Comparison of ENCODE assay signal across 9 cellular contexts in the genomic region with DNA sequence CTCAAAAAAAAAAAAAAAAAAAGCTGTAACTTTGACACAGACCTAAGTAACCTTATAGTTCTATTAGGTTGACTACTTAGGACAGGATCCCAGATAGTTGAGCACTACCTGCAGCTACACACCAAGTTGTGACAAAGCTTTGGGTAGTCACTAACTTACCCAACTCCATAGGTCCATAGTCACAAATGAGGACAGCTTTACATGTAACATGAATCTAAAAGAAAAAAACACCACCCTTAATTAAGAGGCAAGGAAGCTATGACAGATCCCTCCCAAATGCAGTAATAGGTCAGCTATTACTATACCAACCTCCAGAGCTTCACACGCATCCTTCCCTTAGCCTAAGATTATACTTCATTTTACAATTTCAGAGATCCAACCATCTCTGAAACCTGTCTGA. TPM values are rescaled to one million over a fixed set of nuclear protein-coding genes. Genes with fewer than 3 reads are reported as not detected.
DNase-seq lines count a peak whose midpoint lies in the region; ATAC-seq and TF ChIP-seq lines count a peak whose summit lies in the region.
"Had no signal": no experiment of that assay in that cellular context is flagged by ENCODE, and none has a peak within 500 bp of the region (broad histone marks: within the 10 kb centered on the region; RNA-seq: fewer than 3 reads in every experiment).

No MANE protein-coding gene starts in this region.

- H3K9me3 ChIP-seq in DOHH2 (ENCODE audit: control insufficient read depth, insufficient read depth, low read length) (no peaks in the 10 kb centered on the region), NT2/D1 (ENCODE audit: insufficient read depth, low read length) (no peaks in the 10 kb centered on the region), neural cell (ENCODE audit: low read length) (no peaks in the 10 kb centered on the region), body of pancreas (no peaks in the 10 kb centered on the region)
- H3K9me3 ChIP-seq: heart left ventricle had no signal

- H3K27me3 ChIP-seq in DOHH2 (ENCODE audit: control insufficient read depth, low read length) (no peaks in the 10 kb centered on the region), NT2/D1 (ENCODE audit: insufficient read depth, insufficient read length) (peaks cover 3% of the 10 kb centered on the region), neural cell (ENCODE audit: insufficient read depth, low read depth, low read length) (no peaks in the 10 kb centered on the region), body of pancreas (no peaks in the 10 kb centered on the region)
- H3K27me3 ChIP-seq: heart left ventricle had no signal

- H2AFZ ChIP-seq in neural cell (ENCODE audit: low read depth, low read length): no peak overlapping the region

- H3K4me1 ChIP-seq in DOHH2 (ENCODE audit: control insufficient read depth, low read length) (peaks cover 30% of the 10 kb centered on the region), NT2/D1 (ENCODE audit: insufficient read depth, insufficient read length) (peaks cover 7% of the 10 kb centered on the region), body of pancreas (peaks cover 21% of the 10 kb centered on the region)

- TF ChIP-seq EP300 in neural cell (conservative IDR thresholded peaks at IDR 0.05; ENCODE audit: poor library complexity, severe bottlenecking): no peak

- no peak for DNase-seq in NT2/D1 (ENCODE audit: low read depth, low spot score)
- no peak for DNase-seq in coronary artery (ENCODE audit: low spot score)
- DNase-seq in hypothalamus (lab: John Stamatoyannopoulos, UW): no peak
- no peak for DNase-seq in body of pancreas
- DNase-seq in DMS153 treated with DMSO at 0.1 percent for 48 hours (lab: John Stamatoyannopoulos, UW; ENCODE audit: unreplicated experiment): no peak
- no peak for DNase-seq in NCI-H345 treated with DMSO at 0.1 percent for 48 hours (lab: John Stamatoyannopoulos, UW; ENCODE audit: unreplicated experiment)
- DNase-seq: heart left ventricle had no signal

- peaks cover 58% of the 10 kb centered on the region for H3K36me3 ChIP-seq in DOHH2 (ENCODE audit: control insufficient read depth, low read length)
- H3K36me3 ChIP-seq in NT2/D1 (ENCODE audit: insufficient read depth, insufficient read length, low read length): peaks cover 59% of the 10 kb centered on the region
- H3K36me3 ChIP-seq in neural cell (ENCODE audit: insufficient read depth, low read length): no peaks in the 10 kb centered on the region
- peaks cover 5 to 13% of the 10 kb centered on the region in 2 donors for H3K36me3 ChIP-seq in body of pancreas (replicated peaks in 1 of 2; ENCODE audit: insufficient read depth in 1 of 2, low read depth in 2 of 2)

- H3K9me2 ChIP-seq in DOHH2 (replicated peaks; ENCODE audit: control insufficient read depth, low read length): no peaks in the 10 kb centered on the region
- no peaks in the 10 kb centered on the region for H3K9me2 ChIP-seq in neural cell (ENCODE audit: insufficient read depth, low read length)

- no peak for ATAC-seq in body of pancreas
- ATAC-seq: heart left ventricle had no signal

- TF ChIP-seq POLR2A in body of pancreas (IDR thresholded peaks at IDR 0.05): no peak

- no peak for TF ChIP-seq CTCF in DOHH2 (IDR thresholded peaks at IDR 0.05; ENCODE audit: low read depth, low read length, poor library complexity, severe bottlenecking)
- TF ChIP-seq CTCF in coronary artery (IDR thresholded peaks at IDR 0.05): no peak
- no peak for TF ChIP-seq CTCF in neural cell (IDR thresholded peaks at IDR 0.05; ENCODE audit: poor library complexity, severe bottlenecking)
- no peak for TF ChIP-seq CTCF in body of pancreas (IDR thresholded peaks at IDR 0.05)

- WGBS in body of pancreas, 2 donors: 81 to 93% methylated on average over 1 of the region's 1 CpG

- H3K4me3 ChIP-seq in DOHH2 (ENCODE audit: low read length) (peak overlapping the region; percentile 97), NT2/D1 (ENCODE audit: insufficient read length, low read depth) (peak overlapping the region; percentile 90), coronary artery (peak overlapping the region; percentile 83), neural cell (ENCODE audit: low read length) (peak overlapping the region; percentile 90), body of pancreas (no peak overlapping the region)

- intact Hi-C loops in body of pancreas (cut with DNase I): no loop called here

- H3K79me2 ChIP-seq in DOHH2 (ENCODE audit: control insufficient read depth, low read length) (peaks cover 34% of the 10 kb centered on the region), neural cell (replicated peaks; ENCODE audit: insufficient read depth, low read length) (peaks cover 17% of the 10 kb centered on the region)

- H3K4me2 ChIP-seq in DOHH2 (ENCODE audit: low read length): peak overlapping the region; percentile 84
- peak overlapping the region; percentile 52 for H3K4me2 ChIP-seq in neural cell (ENCODE audit: low read length)

- peaks cover 18% of the 10 kb centered on the region for H4K20me1 ChIP-seq in DOHH2 (ENCODE audit: control insufficient read depth, insufficient read depth, low read depth, low read length)
- no peaks in the 10 kb centered on the region for H4K20me1 ChIP-seq in neural cell (ENCODE audit: insufficient read depth)

- H3F3A ChIP-seq in DOHH2 (ENCODE audit: control insufficient read depth, insufficient read depth): peaks cover 65% of the 10 kb centered on the region
- H3F3A ChIP-seq in neural cell (ENCODE audit: insufficient read depth, low read length, poor library complexity, severe bottlenecking): no peaks in the 10 kb centered on the region

- peak overlapping the region; percentile 100 for H3K9ac ChIP-seq in NT2/D1 (ENCODE audit: insufficient read length, low read depth)
- H3K9ac ChIP-seq in neural cell (ENCODE audit: low read length): no peak overlapping the region

- H3K27ac ChIP-seq in DOHH2 (ENCODE audit: low read depth, low read length): peak overlapping the region; percentile 96
- H3K27ac ChIP-seq in coronary artery: peak overlapping the region in 1 of 2 donors; percentile 7
- H3K27ac ChIP-seq in neural cell (ENCODE audit: low read length): no peak overlapping the region
- H3K27ac ChIP-seq in body of pancreas: no peak overlapping the region

- no peak for TF ChIP-seq RAD21 in neural cell (conservative IDR thresholded peaks at IDR 0.05)

TF ChIP-seq in neural cell, 6 proteins besides CTCF, POLR2A, EP300 and RAD21:
- TF ChIP-seq MXI1 (conservative IDR thresholded peaks at IDR 0.05; ENCODE audit: poor library complexity, severe bottlenecking) (no peak), SMC3 (conservative IDR thresholded peaks at IDR 0.05; ENCODE audit: poor library complexity) (no peak), TAF1 (IDR thresholded peaks at IDR 0.05; ENCODE audit: low read depth) (no peak), EZH2 (IDR thresholded peaks at IDR 0.05; ENCODE audit: borderline replicate concordance, insufficient read depth, low read length, poor library complexity, severe bottlenecking) (no peak), POLR2AphosphoS5 (IDR thresholded peaks at IDR 0.05) (no peak)
- TF ChIP-seq, protein P1, sequence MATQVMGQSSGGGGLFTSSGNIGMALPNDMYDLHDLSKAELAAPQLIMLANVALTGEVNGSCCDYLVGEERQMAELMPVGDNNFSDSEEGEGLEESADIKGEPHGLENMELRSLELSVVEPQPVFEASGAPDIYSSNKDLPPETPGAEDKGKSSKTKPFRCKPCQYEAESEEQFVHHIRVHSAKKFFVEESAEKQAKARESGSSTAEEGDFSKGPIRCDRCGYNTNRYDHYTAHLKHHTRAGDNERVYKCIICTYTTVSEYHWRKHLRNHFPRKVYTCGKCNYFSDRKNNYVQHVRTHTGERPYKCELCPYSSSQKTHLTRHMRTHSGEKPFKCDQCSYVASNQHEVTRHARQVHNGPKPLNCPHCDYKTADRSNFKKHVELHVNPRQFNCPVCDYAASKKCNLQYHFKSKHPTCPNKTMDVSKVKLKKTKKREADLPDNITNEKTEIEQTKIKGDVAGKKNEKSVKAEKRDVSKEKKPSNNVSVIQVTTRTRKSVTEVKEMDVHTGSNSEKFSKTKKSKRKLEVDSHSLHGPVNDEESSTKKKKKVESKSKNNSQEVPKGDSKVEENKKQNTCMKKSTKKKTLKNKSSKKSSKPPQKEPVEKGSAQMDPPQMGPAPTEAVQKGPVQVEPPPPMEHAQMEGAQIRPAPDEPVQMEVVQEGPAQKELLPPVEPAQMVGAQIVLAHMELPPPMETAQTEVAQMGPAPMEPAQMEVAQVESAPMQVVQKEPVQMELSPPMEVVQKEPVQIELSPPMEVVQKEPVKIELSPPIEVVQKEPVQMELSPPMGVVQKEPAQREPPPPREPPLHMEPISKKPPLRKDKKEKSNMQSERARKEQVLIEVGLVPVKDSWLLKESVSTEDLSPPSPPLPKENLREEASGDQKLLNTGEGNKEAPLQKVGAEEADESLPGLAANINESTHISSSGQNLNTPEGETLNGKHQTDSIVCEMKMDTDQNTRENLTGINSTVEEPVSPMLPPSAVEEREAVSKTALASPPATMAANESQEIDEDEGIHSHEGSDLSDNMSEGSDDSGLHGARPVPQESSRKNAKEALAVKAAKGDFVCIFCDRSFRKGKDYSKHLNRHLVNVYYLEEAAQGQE (IDR thresholded peaks at IDR 0.05; ENCODE audit: borderline replicate concordance): no peak

RNA-seq across cellular contexts. Expression of a gene that starts 12.7 kb away (rescaled TPM):
- polyA plus RNA-seq in neural cell: not detected in 2 replicates
- not detected in 2 replicates for polyA minus RNA-seq in neural cell
- 1 to 10 TPM in 1 of 2 donors, not detected in 1; 2.9 TPM for total RNA-seq in body of pancreas

RNA-seq across cellular contexts. Expression of a gene that starts 26.5 kb away (rescaled TPM):
- polyA plus RNA-seq in neural cell: 80.8 and 91.6 TPM in 2 replicates
- polyA minus RNA-seq in neural cell: 47.5 and 50.9 TPM in 2 replicates
- 10 to 100 TPM in 1 of 2 donors, 1 to 10 TPM in 1; 8.9 to 14.3 TPM for total RNA-seq in body of pancreas

Comparison
In these comparisons a context has a peak if more than half of its experiments do, and no peak if none do; other contexts are left out.
1. H3K4me3 ChIP-seq: peak in DOHH2 (single experiment), NT2/D1 (single experiment), coronary artery (single experiment) and neural cell (single experiment); none in body of pancreas (0 of 2).